ENCODE assay signal across 1 cellular context in the genomic region with DNA sequence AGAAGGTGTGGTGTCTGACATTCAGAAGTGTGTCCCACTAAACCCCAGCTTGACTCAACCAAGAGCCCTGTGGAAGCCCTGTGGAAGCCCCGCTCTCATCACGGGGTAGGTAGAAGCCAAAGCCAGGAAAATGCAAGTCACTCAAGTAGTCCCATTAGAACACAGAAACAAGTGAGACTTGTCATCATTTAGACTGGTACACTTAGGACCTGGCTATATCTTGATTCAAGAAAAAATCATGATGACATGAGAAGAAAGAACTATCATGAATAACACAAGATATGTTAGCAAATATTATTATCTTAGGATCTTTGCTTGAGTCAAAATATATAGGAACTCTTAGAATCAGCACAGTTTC.
TF ChIP-seq lines count a peak whose summit lies in the region.

No MANE protein-coding gene starts in this region.

TF ChIP-seq in GM23338, 12 proteins besides CTCF, POLR2A, EP300 and RAD21 (continued from another document):
- TF ChIP-seq, protein P1, sequence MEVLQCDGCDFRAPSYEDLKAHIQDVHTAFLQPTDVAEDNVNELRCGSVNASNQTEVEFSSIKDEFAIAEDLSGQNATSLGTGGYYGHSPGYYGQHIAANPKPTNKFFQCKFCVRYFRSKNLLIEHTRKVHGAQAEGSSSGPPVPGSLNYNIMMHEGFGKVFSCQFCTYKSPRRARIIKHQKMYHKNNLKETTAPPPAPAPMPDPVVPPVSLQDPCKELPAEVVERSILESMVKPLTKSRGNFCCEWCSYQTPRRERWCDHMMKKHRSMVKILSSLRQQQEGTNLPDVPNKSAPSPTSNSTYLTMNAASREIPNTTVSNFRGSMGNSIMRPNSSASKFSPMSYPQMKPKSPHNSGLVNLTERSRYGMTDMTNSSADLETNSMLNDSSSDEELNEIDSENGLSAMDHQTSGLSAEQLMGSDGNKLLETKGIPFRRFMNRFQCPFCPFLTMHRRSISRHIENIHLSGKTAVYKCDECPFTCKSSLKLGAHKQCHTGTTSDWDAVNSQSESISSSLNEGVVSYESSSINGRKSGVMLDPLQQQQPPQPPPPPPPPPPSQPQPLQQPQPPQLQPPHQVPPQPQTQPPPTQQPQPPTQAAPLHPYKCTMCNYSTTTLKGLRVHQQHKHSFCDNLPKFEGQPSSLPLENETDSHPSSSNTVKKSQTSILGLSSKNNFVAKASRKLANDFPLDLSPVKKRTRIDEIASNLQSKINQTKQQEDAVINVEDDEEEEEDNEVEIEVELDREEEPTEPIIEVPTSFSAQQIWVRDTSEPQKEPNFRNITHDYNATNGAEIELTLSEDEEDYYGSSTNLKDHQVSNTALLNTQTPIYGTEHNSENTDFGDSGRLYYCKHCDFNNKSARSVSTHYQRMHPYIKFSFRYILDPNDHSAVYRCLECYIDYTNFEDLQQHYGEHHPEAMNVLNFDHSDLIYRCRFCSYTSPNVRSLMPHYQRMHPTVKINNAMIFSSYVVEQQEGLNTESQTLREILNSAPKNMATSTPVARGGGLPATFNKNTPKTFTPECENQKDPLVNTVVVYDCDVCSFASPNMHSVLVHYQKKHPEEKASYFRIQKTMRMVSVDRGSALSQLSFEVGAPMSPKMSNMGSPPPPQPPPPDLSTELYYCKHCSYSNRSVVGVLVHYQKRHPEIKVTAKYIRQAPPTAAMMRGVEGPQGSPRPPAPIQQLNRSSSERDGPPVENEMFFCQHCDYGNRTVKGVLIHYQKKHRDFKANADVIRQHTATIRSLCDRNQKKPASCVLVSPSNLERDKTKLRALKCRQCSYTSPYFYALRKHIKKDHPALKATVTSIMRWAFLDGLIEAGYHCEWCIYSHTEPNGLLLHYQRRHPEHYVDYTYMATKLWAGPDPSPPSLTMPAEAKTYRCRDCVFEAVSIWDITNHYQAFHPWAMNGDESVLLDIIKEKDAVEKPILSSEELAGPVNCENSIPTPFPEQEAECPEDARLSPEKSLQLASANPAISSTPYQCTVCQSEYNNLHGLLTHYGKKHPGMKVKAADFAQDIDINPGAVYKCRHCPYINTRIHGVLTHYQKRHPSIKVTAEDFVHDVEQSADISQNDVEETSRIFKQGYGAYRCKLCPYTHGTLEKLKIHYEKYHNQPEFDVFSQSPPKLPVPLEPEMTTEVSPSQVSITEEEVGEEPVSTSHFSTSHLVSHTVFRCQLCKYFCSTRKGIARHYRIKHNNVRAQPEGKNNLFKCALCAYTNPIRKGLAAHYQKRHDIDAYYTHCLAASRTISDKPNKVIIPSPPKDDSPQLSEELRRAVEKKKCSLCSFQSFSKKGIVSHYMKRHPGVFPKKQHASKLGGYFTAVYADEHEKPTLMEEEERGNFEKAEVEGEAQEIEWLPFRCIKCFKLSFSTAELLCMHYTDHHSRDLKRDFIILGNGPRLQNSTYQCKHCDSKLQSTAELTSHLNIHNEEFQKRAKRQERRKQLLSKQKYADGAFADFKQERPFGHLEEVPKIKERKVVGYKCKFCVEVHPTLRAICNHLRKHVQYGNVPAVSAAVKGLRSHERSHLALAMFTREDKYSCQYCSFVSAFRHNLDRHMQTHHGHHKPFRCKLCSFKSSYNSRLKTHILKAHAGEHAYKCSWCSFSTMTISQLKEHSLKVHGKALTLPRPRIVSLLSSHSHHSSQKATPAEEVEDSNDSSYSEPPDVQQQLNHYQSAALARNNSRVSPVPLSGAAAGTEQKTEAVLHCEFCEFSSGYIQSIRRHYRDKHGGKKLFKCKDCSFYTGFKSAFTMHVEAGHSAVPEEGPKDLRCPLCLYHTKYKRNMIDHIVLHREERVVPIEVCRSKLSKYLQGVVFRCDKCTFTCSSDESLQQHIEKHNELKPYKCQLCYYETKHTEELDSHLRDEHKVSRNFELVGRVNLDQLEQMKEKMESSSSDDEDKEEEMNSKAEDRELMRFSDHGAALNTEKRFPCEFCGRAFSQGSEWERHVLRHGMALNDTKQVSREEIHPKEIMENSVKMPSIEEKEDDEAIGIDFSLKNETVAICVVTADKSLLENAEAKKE (CRISPR knock-in tag; IDR thresholded peaks at IDR 0.05): no peak
- TF ChIP-seq ZNF114 (CRISPR knock-in tag; IDR thresholded peaks at IDR 0.05) (no peak), JUNB (IDR thresholded peaks at IDR 0.05; ENCODE audit: unreplicated experiment) (no peak)
